ENCODE assay signal across 34 cellular contexts in genomic region chr5:83831834-83832233, GRCh38.
"Had no signal": no experiment of that assay in that cellular context is flagged by ENCODE, and none has a peak within 500 bp of the region (broad histone marks: within the 10 kb centered on the region; RNA-seq: fewer than 3 reads in every experiment).

No MANE protein-coding gene starts in this region.

- H3K36me3 ChIP-seq: adrenal gland, ascending aorta, brain microvascular endothelial cell, breast epithelium, cardiac muscle cell had no signal

- H3K27ac ChIP-seq: adrenal gland, ascending aorta, body of pancreas, brain microvascular endothelial cell, breast epithelium, cardiac muscle cell had no signal

- H3K4me3 ChIP-seq: adrenal gland, ascending aorta, body of pancreas, breast epithelium, cardiac muscle cell had no signal

- H3K9me3 ChIP-seq: ascending aorta, body of pancreas, breast epithelium had no signal

- H3K4me1 ChIP-seq: adrenal gland, ascending aorta, body of pancreas, breast epithelium had no signal

- DNase-seq: activated effector memory CD4-positive, alpha-beta T cell treated with anti-CD3 and anti-CD28 coated beads, Interleukin-2, amount 50 U/mL, for 16 hours; activated effector memory CD4-positive, alpha-beta T cell treated with Interleukin-2 at 50 U/mL for 16 hours; activated gamma-delta T cell; activated gamma-delta T cell treated with Interleukin-2 at 50 U/mL for 16 hours; activated naive CD4-positive, alpha-beta T cell; activated naive CD4-positive, alpha-beta T cell treated with anti-CD3 and anti-CD28 coated beads for 36 hours; activated naive CD4-positive, alpha-beta T cell treated with anti-CD3 and anti-CD28 coated beads, Interleukin-2, amount 10 ng/mL, durations not matched to agents 7 days and 5 days; activated naive CD4-positive, alpha-beta T cell treated with anti-CD3 and anti-CD28 coated beads, Interleukin-2, amount 50 U/mL, for 16 hours; activated naive CD4-positive, alpha-beta T cell treated with Interleukin-2 at 50 U/mL for 16 hours; activated naive CD8-positive, alpha-beta T cell treated with anti-CD3 and anti-CD28 coated beads for 36 hours; activated naive CD8-positive, alpha-beta T cell treated with anti-CD3 and anti-CD28 coated beads, Interleukin-2, amount 10 ng/mL, durations not matched to agents 7 days and 5 days; activated naive CD8-positive, alpha-beta T cell treated with anti-CD3 and anti-CD28 coated beads, Interleukin-2, amount 50 U/mL, for 24 hours; activated T-cell treated with anti-CD3 and anti-CD28 coated beads, Interleukin-2, amount 50 U/mL, for 1 hour; activated T-cell treated with anti-CD3 and anti-CD28 coated beads, Interleukin-2, amount 50 U/mL, for 24 hours; activated T-cell treated with anti-CD3 and anti-CD28 coated beads, Interleukin-2, amount 50 U/mL, for 4 hours; activated T-cell treated with anti-CD3 and anti-CD28 coated beads, Interleukin-2, amount 50 U/mL, for 48 hours; activated T-cell treated with anti-CD3 and anti-CD28 coated beads, Interleukin-2, amount 50 U/mL, for 72 hours; adrenal gland; amniotic stem cell; amygdala; anterior cingulate cortex; aorta; body of pancreas; brain microvascular endothelial cell; caudate nucleus; central memory CD4-positive, alpha-beta T cell; cerebellar nuclear complex had no signal

- FAIRE-seq: astrocyte, bronchial epithelial cell had no signal

- H3K27me3 ChIP-seq: adrenal gland, ascending aorta, body of pancreas, brain microvascular endothelial cell, breast epithelium, cardiac muscle cell had no signal

- ATAC-seq: activated naive CD4-positive, alpha-beta T cell treated with anti-CD3 and anti-CD28 coated beads, Interleukin-2, amount 50 U/mL, for 72 hours; activated naive CD8-positive, alpha-beta T cell treated with anti-CD3 and anti-CD28 coated beads, Interleukin-2, amount 50 U/mL, for 24 hours; activated T-cell treated with anti-CD3 and anti-CD28 coated beads, Interleukin-2, amount 50 U/mL, for 4 hours; activated T-cell treated with anti-CD3 and anti-CD28 coated beads, Interleukin-2, amount 50 U/mL, for 72 hours; activated T-helper 17 cell treated with anti-CD3 and anti-CD28 coated beads, Interleukin-2, amount 50 U/mL, for 72 hours; body of pancreas had no signal
